1 cellular context compared by ENCODE assay signal in the genomic region with DNA sequence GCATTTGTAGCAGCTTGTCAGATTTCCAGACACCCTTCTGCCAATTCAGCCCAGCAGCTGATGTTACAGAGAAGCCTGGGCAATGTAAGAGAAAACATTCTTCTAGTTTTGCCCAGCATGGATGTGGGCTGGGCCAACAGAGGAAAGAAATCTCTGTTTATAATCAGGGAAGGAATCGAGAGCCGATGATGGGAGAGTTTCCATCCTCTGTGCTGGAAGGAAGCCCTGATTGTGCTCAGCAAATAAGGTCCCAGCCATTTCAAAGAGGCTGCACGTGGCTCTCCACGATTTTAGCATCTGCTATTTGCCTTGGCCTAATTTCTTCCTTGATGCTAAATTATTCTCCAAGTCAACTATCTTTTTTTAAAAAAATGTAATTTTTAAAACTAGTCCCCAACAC.
TF ChIP-seq lines count a peak whose summit lies in the region.

No MANE protein-coding gene starts in this region.

TF ChIP-seq in K562, 482 proteins besides CTCF, POLR2A, EP300 and RAD21 (continued from another document):
- TF ChIP-seq, protein P1, sequence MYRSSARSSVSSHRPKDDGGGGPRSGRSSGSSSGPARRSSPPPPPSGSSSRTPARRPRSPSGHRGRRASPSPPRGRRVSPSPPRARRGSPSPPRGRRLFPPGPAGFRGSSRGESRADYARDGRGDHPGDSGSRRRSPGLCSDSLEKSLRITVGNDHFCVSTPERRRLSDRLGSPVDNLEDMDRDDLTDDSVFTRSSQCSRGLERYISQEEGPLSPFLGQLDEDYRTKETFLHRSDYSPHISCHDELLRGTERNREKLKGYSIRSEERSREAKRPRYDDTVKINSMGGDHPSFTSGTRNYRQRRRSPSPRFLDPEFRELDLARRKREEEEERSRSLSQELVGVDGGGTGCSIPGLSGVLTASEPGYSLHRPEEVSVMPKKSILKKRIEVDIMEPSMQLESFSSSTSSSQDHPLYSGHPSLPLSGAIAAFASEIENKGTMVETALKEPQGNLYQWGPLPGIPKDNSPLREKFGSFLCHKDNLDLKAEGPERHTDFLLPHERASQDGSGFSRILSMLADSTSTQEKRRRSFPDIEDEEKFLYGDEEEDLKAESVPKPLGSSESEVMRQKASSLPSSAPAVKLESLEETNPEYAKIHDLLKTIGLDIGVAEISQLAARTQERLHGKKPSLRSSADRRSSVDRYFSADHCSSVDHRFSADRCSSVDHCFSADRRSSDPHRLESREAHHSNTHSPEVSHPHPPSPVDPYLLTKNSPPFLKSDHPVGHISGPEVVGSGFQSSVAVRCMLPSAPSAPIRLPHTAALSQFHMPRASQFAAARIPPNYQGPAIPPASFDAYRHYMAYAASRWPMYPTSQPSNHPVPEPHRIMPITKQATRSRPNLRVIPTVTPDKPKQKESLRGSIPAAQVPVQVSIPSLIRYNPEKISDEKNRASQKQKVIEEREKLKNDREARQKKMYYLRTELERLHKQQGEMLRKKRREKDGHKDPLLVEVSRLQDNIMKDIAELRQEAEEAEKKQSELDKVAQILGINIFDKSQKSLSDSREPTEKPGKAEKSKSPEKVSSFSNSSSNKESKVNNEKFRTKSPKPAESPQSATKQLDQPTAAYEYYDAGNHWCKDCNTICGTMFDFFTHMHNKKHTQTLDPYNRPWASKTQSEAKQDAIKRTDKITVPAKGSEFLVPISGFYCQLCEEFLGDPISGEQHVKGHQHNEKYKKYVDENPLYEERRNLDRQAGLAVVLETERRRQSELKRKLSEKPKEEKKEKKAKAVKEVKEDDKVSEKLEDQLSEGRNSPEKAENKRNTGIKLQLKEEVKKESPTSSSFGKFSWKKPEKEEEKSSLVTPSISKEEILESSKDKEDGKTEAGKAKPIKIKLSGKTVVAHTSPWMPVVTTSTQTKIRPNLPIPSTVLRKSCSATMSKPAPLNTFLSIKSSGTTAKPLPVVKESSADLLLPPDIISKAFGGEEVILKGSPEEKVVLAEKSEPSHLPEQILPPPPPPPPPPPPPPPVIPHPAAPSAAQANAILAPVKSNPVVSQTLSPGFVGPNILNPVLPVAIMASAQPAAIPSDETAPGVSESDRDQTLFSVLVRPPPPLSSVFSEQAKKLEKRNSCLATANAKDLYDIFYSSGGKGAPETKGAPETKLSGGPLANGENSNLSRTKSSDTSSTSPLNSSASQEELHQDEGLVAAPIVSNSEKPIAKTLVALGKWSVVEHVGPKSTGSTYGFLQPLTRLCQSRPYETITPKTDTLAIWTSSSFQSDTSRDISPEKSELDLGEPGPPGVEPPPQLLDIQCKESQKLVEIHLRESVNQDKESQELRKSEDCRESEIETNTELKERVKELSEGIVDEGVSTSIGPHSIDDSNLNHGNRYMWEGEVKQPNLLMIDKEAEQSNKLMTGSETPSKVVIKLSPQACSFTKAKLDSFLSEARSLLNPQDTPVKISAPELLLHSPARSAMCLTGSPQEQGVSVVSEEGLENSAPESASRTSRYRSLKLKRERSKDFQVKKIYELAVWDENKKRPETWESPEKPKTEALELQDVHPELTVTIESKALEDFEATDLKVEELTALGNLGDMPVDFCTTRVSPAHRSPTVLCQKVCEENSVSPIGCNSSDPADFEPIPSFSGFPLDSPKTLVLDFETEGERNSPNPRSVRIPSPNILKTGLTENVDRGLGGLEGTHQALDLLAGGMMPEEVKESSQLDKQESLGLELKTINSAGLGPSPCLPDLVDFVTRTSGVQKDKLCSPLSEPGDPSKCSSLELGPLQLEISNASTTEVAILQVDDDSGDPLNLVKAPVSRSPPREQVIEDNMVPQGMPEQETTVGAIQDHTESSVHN (IDR thresholded peaks at IDR 0.05; ENCODE audit: borderline replicate concordance in 1 of 2, low read depth in 1 of 2) = no peak
- TF ChIP-seq, protein P2, sequence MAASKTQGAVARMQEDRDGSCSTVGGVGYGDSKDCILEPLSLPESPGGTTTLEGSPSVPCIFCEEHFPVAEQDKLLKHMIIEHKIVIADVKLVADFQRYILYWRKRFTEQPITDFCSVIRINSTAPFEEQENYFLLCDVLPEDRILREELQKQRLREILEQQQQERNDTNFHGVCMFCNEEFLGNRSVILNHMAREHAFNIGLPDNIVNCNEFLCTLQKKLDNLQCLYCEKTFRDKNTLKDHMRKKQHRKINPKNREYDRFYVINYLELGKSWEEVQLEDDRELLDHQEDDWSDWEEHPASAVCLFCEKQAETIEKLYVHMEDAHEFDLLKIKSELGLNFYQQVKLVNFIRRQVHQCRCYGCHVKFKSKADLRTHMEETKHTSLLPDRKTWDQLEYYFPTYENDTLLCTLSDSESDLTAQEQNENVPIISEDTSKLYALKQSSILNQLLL (CRISPR knock-in tag; IDR thresholded peaks at IDR 0.05; ENCODE audit: borderline replicate concordance) = no peak
- TF ChIP-seq ZNF584 (CRISPR knock-in tag; IDR thresholded peaks at IDR 0.05; ENCODE audit: low read depth) (no peak), ZNF121 (CRISPR knock-in tag; conservative IDR thresholded peaks at IDR 0.05) (no peak), ZNF431 (CRISPR knock-in tag; IDR thresholded peaks at IDR 0.05) (no peak), BRF1 (IDR thresholded peaks at IDR 0.05; ENCODE audit: borderline replicate concordance, extremely low read depth, insufficient read length) (no peak)
